In genomic region chr17:19242323-19242722, GRCh38 we compare ENCODE assay signal across 1 cellular context.
TF ChIP-seq lines count a peak whose summit lies in the region.

No MANE protein-coding gene starts in this region.

TF ChIP-seq in IMR-90, 13 proteins besides CTCF, POLR2A, EP300 and RAD21 (continued from another document):
- TF ChIP-seq ELK1 (IDR thresholded peaks at IDR 0.05; ENCODE audit: borderline replicate concordance, low read depth, low read length) (no peak), MXI1 (IDR thresholded peaks at IDR 0.05; ENCODE audit: borderline replicate concordance, low read depth, low read length) (no peak), RCOR1 (IDR thresholded peaks at IDR 0.05; ENCODE audit: insufficient replicate concordance, low read length) (no peak), CEBPB (IDR thresholded peaks at IDR 0.05; ENCODE audit: low read depth, low read length) (no peak), MAFK (IDR thresholded peaks at IDR 0.05; ENCODE audit: low read depth, low read length) (no peak), MAZ (IDR thresholded peaks at IDR 0.05; ENCODE audit: borderline replicate concordance, low read depth, low read length) (no peak), BHLHE40 (IDR thresholded peaks at IDR 0.05; ENCODE audit: low read depth, low read length) (no peak)
